ENCODE assay signal across 25 cellular contexts in the genomic region with DNA sequence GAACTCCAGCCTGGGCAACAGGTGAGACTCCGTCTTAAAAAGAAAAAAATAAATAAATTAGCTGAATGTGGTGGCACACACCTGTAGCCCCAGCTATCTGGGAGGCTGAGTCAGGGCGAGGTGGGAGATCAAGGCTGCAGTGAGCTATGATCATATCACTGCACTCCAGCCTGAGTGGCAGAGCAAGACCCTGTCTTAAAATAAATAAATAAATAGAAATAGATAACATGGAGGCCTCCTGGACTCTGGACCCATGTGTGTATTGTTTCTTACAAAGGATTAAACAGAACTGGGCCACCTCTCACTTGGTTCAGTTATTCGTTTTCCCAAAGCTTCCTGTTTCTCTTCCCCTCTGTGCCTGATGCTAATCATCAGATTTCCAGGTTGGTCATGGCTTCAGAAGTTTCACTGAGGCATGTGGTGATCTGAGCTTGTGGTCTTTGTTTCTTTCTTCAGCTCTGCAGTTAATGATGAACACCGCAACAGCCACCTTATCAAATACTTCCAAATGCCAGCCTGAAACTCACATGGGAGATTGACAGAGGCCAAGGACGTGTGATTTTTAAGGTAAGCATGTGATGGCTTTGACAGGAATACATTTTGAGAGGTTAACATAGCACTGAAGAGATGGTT.
"Had no signal": no experiment of that assay in that cellular context is flagged by ENCODE, and none has a peak within 500 bp of the region (broad histone marks: within the 10 kb centered on the region; RNA-seq: fewer than 3 reads in every experiment).

No MANE protein-coding gene starts in this region.

- H3K4me3 ChIP-seq: coronary artery, esophagus muscularis mucosa, gastroesophageal sphincter, left lung, mucosa of descending colon, pancreas, sigmoid colon, thoracic aorta, tibial nerve, upper lobe of left lung had no signal

- H3K9me3 ChIP-seq: esophagus muscularis mucosa, gastroesophageal sphincter, left lung, mucosa of descending colon, neutrophil, pancreas, sigmoid colon, thoracic aorta, tibial nerve, upper lobe of left lung had no signal

- H3K36me3 ChIP-seq: esophagus muscularis mucosa, gastroesophageal sphincter, left lung, neutrophil, pancreas, sigmoid colon, thoracic aorta, tibial nerve, upper lobe of left lung had no signal

- DNase-seq: dermis blood vessel endothelial cell; effector memory CD4-positive, alpha-beta T cell; foreskin keratinocyte; glutamatergic neuron; kidney; left cardiac atrium; left lung; mesenchymal stem cell; mucosa of descending colon; naive B cell; pancreas; sigmoid colon; stimulated activated CD4-positive, alpha-beta T cell treated with anti-CD3 and anti-CD28 coated beads, Interleukin-4, amount 100 ng/mL, for 4 hours; stimulated activated naive CD8-positive, alpha-beta T cell treated with anti-CD3 and anti-CD28 coated beads, Interleukin-15, Interleukin-2, amounts not matched to agents 100 U/mL and 50 U/mL, for 24 hours; substantia nigra; upper lobe of left lung had no signal

- FAIRE-seq: kidney, pancreas, urothelium cell line had no signal

- H3K4me1 ChIP-seq: foreskin keratinocyte, pancreas had no signal

- H3K27ac ChIP-seq: coronary artery, esophagus muscularis mucosa, foreskin keratinocyte, gastroesophageal sphincter, left lung, neutrophil, pancreas, sigmoid colon, thoracic aorta, tibial nerve, upper lobe of left lung had no signal

- H3K27me3 ChIP-seq: esophagus muscularis mucosa, foreskin keratinocyte, gastroesophageal sphincter, pancreas, sigmoid colon, tibial nerve, upper lobe of left lung had no signal

- ATAC-seq: foreskin keratinocyte; gastroesophageal sphincter; left cardiac atrium; left lung; mucosa of descending colon; natural killer cell treated with Interleukin-12 subunit alpha and Interleukin-12 subunit beta and Interleukin-15 and Interleukin-18, amount 100 ng/mL, for 72 hours; pancreas; stimulated activated memory B cell treated with anti-CD40 and anti-IgM and Interleukin-4, amounts not matched to agents 10 μg/mL and 1 μg/mL and 100 μg/mL, for 72 hours; stimulated activated naive CD8-positive, alpha-beta T cell treated with anti-CD3 and anti-CD28 coated beads, Interleukin-15, Interleukin-2, amounts not matched to agents 100 U/mL and 50 U/mL, for 24 hours had no signal
